Comparison of ENCODE assay signal across 8 cellular contexts in genomic region chr14:88385212-88386101, GRCh38. TPM values are rescaled to one million over a fixed set of nuclear protein-coding genes. Genes with fewer than 3 reads are reported as not detected.
DNase-seq lines count a peak whose midpoint lies in the region; ATAC-seq and TF ChIP-seq lines count a peak whose summit lies in the region.

TSS of gene SPATA7 (plus strand) at chr14:88385657. CDS start at chr14:88385819, 162 bp downstream.

- BruUV-seq in OCI-LY7 (replicated peaks; lab: Mats Ljungman, UMichigan) = TSS peak; percentile 95

- H3K27me3 ChIP-seq in esophagus (ENCODE audit: control insufficient read depth in 1 of 2, insufficient read depth in 2 of 2, low read length in 2 of 2) = no peaks in the 10 kb centered on the region
- H3K27me3 ChIP-seq in mucosa of rectum (ENCODE audit: control insufficient read depth in 2 of 2, insufficient read depth in 2 of 2, low read length in 2 of 2) = no peaks in the 10 kb centered on the region

- no peaks in the 10 kb centered on the region for H3K9me3 ChIP-seq in OCI-LY7 (ENCODE audit: low read length)
- H3K9me3 ChIP-seq in esophagus (ENCODE audit: control insufficient read depth in 2 of 2, insufficient read depth in 1 of 2, low read depth in 1 of 2, low read length in 1 of 2) = no peaks in the 10 kb centered on the region
- H3K9me3 ChIP-seq in mucosa of rectum (ENCODE audit: control insufficient read depth in 2 of 2, low read length in 2 of 2) = no peaks in the 10 kb centered on the region

- H3K27ac ChIP-seq in OCI-LY7 (ENCODE audit: low read depth, low read length, poor library complexity, severe bottlenecking) (no peak within 1 kb of the TSS), esophagus (ENCODE audit: low read depth in 2 of 2, low read length in 1 of 2) (peak within 1 kb of the TSS; percentile 75 to 89), mucosa of rectum (ENCODE audit: low read depth in 2 of 2, low read length in 2 of 2) (peak within 1 kb of the TSS; percentile 78 to 80)

- DNase-seq in DMS153 (lab: John Stamatoyannopoulos, UW) (peak; percentile 89), HuH-7 (ENCODE audit: low spot score) (peak; percentile 79), OCI-LY7 (ENCODE audit: low spot score) (peak; percentile 90)
- peak; percentile 77 for DNase-seq in activated T-cell treated with anti-CD3 and anti-CD28 coated beads, Interleukin-2, amount 50 U/mL, for 4 hours
- peak; percentile 53 to 70 for DNase-seq in stimulated activated CD8-positive, alpha-beta memory T cell treated with anti-CD3 and anti-CD28 coated beads, Interleukin-4, amount 100 ng/mL, for 4 hours (ENCODE audit: low read depth in 2 of 2, low spot score in 1 of 2)

- H3K36me3 ChIP-seq in OCI-LY7 (ENCODE audit: insufficient read depth, low read length) (no peaks in the 10 kb centered on the region), esophagus (ENCODE audit: control insufficient read depth in 2 of 2, insufficient read depth in 2 of 2, low read length in 1 of 2) (no peaks in the 10 kb centered on the region), mucosa of rectum (ENCODE audit: control insufficient read depth in 2 of 2, insufficient read depth in 2 of 2, low read length in 2 of 2) (no peaks in the 10 kb centered on the region)

- WGBS in esophagus, 2 donors = 0 to 1% methylated on average over 50 of the region's 50 CpGs

- intact Hi-C loops in OCI-LY7 (cut with micrococcal nuclease; ENCODE audit: unreplicated experiment) = loop anchor here (5.0 to 10.0 kb wide), 4 partner anchors 63 to 441 kb away; partner anchors contain the start of genes GPR65, KCNK10 and ZC3H14

- H3K4me1 ChIP-seq in OCI-LY7 (ENCODE audit: insufficient read depth, low read length, poor library complexity, severe bottlenecking) = peaks cover 16% of the 10 kb centered on the region
- no peaks in the 10 kb centered on the region for H3K4me1 ChIP-seq in esophagus (ENCODE audit: control insufficient read depth in 2 of 2, insufficient read depth in 2 of 2, low read length in 1 of 2)
- H3K4me1 ChIP-seq in mucosa of rectum (ENCODE audit: control insufficient read depth in 2 of 2, insufficient read depth in 2 of 2, low read length in 2 of 2) = peaks cover 3 to 7% of the 10 kb centered on the region in 2 donors

- H3K9ac ChIP-seq in mucosa of rectum (ENCODE audit: low read depth in 1 of 2, low read length in 2 of 2) = peak within 1 kb of the TSS; percentile 80 to 87

- H3K4me3 ChIP-seq in OCI-LY7 (ENCODE audit: low read depth, low read length, poor library complexity, severe bottlenecking) (peak within 1 kb of the TSS; percentile 89), esophagus (ENCODE audit: low read depth in 1 of 2, low read length in 2 of 2) (peak within 1 kb of the TSS; percentile 61 to 91), mucosa of rectum (ENCODE audit: low read length in 2 of 2) (peak within 1 kb of the TSS; percentile 98 to 99)

- H4K20me1 ChIP-seq in OCI-LY7 (ENCODE audit: insufficient read depth, low read length) = no peaks in the 10 kb centered on the region

- H2AFZ ChIP-seq in OCI-LY7 (ENCODE audit: low read length) = peak within 1 kb of the TSS; percentile 99

- H3K4me3 Mint-ChIP-seq in activated T-cell treated with anti-CD3 and anti-CD28 coated beads, Interleukin-2, amount 50 U/mL, for 4 hours = peak within 1 kb of the TSS; percentile 94

- no peaks in the 10 kb centered on the region; the same call in 1 of the 2 replicates for H3K79me2 ChIP-seq in OCI-LY7 (ENCODE audit: insufficient read depth, low read depth, low read length)

- no peaks in the 10 kb centered on the region for H3K27me3 Mint-ChIP-seq in activated T-cell treated with anti-CD3 and anti-CD28 coated beads, Interleukin-2, amount 50 U/mL, for 4 hours (ENCODE audit: low read depth)

- peak within 1 kb of the TSS; percentile 87 for H3K4me2 ChIP-seq in OCI-LY7 (ENCODE audit: low read length)

- POLR2A ChIA-PET in OCI-LY7 (lab: Charles Lee) = interaction anchor here (0.5 to 1.2 kb wide), 5 partner anchors 24 to 1178 kb away, joined by 3 to 6 read pairs (median 3); no protein-coding TSS in a partner anchor

- H3K36me3 Mint-ChIP-seq in activated T-cell treated with anti-CD3 and anti-CD28 coated beads, Interleukin-2, amount 50 U/mL, for 4 hours (ENCODE audit: insufficient read depth) = no peaks in the 10 kb centered on the region

- H3K9me2 ChIP-seq in OCI-LY7 (ENCODE audit: insufficient read depth, low read length) = no peaks in the 10 kb centered on the region

- TF ChIP-seq CTCF in OCI-LY7 (conservative IDR thresholded peaks at IDR 0.05; ENCODE audit: low read length) = no peak

- H3K9me3 Mint-ChIP-seq in activated T-cell treated with anti-CD3 and anti-CD28 coated beads, Interleukin-2, amount 50 U/mL, for 4 hours = no peaks in the 10 kb centered on the region

- CTCF ChIA-PET in OCI-LY7 (lab: Charles Lee; ENCODE audit: unreplicated experiment) = interaction anchor here (0.6 kb wide), 1 partner anchor 1031 kb away, joined by 3 read pairs; no protein-coding TSS in a partner anchor

- peaks cover 18% of the 10 kb centered on the region for H3K4me1 Mint-ChIP-seq in activated T-cell treated with anti-CD3 and anti-CD28 coated beads, Interleukin-2, amount 50 U/mL, for 4 hours (ENCODE audit: low read depth)

- ATAC-seq in GM21526 (IDR thresholded peaks at IDR 0.05; ENCODE audit: low FRiP score, unreplicated experiment) = peak; percentile 100
- peak; percentile 99 for ATAC-seq in activated T-cell treated with anti-CD3 and anti-CD28 coated beads, Interleukin-2, amount 50 U/mL, for 4 hours

RNA-seq across cellular contexts. Expression of gene SPATA7, which starts in this region (rescaled TPM):
- 7.3 and 10.3 TPM in 2 replicates for total RNA-seq in OCI-LY7 (2014; rRNA removed; shearing (Covaris generic))
- total RNA-seq in OCI-LY7 (2022) = 6.3 and 8.9 TPM in 2 replicates
- total RNA-seq in activated T-cell treated with anti-CD3 and anti-CD28 coated beads, Interleukin-2, amount 50 U/mL, for 4 hours = 1 to 10 TPM in 2 of 3 donors, under 1 TPM in 1; 0.76 to 1.3 (median 1.3) TPM
- 1 to 10 TPM; 2.0 to 2.1 TPM for polyA plus RNA-seq in esophagus
